ENCODE assay signal across 1 cellular context in the genomic region with DNA sequence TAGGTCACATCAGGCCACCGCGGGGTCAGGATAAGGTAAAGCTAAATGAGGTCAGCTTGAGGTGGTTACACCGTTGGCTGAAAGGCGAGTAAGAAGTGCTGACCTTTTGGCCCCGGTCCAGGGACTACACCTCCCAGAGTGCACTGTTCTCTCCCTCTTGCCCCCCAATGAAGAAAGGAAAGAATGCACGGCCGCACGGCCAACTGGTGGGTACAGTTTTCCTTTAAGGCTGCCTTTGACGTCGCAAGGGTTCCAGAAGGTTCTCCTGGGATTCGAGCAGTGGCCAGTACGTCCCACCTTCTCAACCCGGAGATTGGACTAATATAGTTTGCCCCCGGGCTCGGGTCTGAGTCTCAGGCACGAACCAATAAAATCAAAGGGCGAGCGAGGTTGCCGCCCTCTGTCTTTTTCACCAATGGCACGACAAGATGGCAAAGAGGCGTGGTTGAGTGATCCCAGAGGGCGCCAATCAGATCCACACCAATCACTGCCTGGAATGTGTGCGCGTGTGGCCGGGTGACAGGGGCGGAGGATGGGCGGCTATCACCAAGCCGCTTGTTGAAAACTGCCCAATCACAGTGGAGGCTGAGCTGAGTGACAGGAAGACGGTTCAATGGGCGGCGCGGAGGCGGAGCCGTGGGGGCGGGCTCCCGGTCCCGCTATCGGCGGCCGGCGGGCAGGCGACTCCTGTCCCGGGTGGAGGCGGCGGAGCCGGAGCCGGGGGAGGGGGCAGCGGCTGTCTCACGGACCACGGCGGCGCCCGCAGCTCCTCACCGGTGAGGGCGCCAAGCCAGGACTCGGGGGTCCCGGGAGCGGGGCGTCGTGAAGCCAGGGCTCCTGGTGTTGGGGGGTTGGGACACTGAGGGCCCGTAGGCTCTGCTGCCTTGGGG.
TF ChIP-seq lines count a peak whose summit lies in the region.

A gene (plus strand): TSS at position 690 of the 890 bp plus-strand sequence. CDS start 886 bp downstream, outside the sequence.

TF ChIP-seq in HepG2, 621 proteins besides CTCF, POLR2A, EP300 and RAD21 (continued from another document and continues in another):
- TF ChIP-seq RARA (CRISPR knock-in tag; IDR thresholded peaks at IDR 0.05) (peak; percentile 29; the same call in 1 of the 2 replicates), ZNF484 (CRISPR knock-in tag; IDR thresholded peaks at IDR 0.05; ENCODE audit: borderline replicate concordance, low read depth) (no peak), HDAC6 (IDR thresholded peaks at IDR 0.05; ENCODE audit: low read depth, low read length) (no peak), SAP130 (CRISPR knock-in tag; IDR thresholded peaks at IDR 0.05; ENCODE audit: low read depth) (peak; percentile 83), NFKBIZ (CRISPR knock-in tag; IDR thresholded peaks at IDR 0.05) (no peak), ZFY (CRISPR knock-in tag; IDR thresholded peaks at IDR 0.05) (no peak), ZBTB20 (CRISPR knock-in tag; IDR thresholded peaks at IDR 0.05; ENCODE audit: borderline replicate concordance, low read depth) (no peak), MXI1 (IDR thresholded peaks at IDR 0.05; ENCODE audit: borderline replicate concordance, low read depth, low read length) (peak; percentile 78; the same call in 2 of the 3 replicates), HOXD1 (CRISPR knock-in tag; IDR thresholded peaks at IDR 0.05) (peak; percentile 54; the same call in 1 of the 2 replicates), SP2 (CRISPR knock-in tag; IDR thresholded peaks at IDR 0.05) (peak; percentile 98), ZNF329 (CRISPR knock-in tag; IDR thresholded peaks at IDR 0.05; ENCODE audit: low read depth) (no peak), NR2F2 (IDR thresholded peaks at IDR 0.05; ENCODE audit: borderline replicate concordance, low read depth) (no peak; the same call in 1 of the 2 replicates), HNRNPUL1 (IDR thresholded peaks at IDR 0.05; ENCODE audit: low read depth, low read length) (no peak), ZNF678 (CRISPR knock-in tag; IDR thresholded peaks at IDR 0.05) (no peak), U2AF2 (IDR thresholded peaks at IDR 0.05; ENCODE audit: low read depth, low read length) (no peak), ZNF746 (CRISPR knock-in tag; IDR thresholded peaks at IDR 0.05) (no peak), TBP (CRISPR knock-in tag; IDR thresholded peaks at IDR 0.05) (no peak), ZNF143 (CRISPR knock-in tag; IDR thresholded peaks at IDR 0.05) (peak; percentile 84), NFYB (CRISPR knock-in tag; IDR thresholded peaks at IDR 0.05) (peak; percentile 95), PHF20 (CRISPR knock-in tag; IDR thresholded peaks at IDR 0.05) (no peak), ZFYVE20 (CRISPR knock-in tag; IDR thresholded peaks at IDR 0.05; ENCODE audit: borderline replicate concordance, low read depth) (no peak), TOE1 (CRISPR knock-in tag; IDR thresholded peaks at IDR 0.05) (no peak), ZNF816 (CRISPR knock-in tag; IDR thresholded peaks at IDR 0.05; ENCODE audit: borderline replicate concordance) (no peak), ATF7-NPFF (CRISPR knock-in tag; IDR thresholded peaks at IDR 0.05; ENCODE audit: low read depth) (no peak; the same call in 1 of the 2 replicates), BORCS8-MEF2B (CRISPR knock-in tag; IDR thresholded peaks at IDR 0.05) (peak; percentile 57), RXRA (CRISPR knock-in tag; IDR thresholded peaks at IDR 0.05) (0 out of 2 replicates have a peak, but pooled peaks have one; percentile 47), ZNF510 (CRISPR knock-in tag; IDR thresholded peaks at IDR 0.05; ENCODE audit: low read depth) (no peak), ZKSCAN5 (CRISPR knock-in tag; IDR thresholded peaks at IDR 0.05) (no peak), SMAD3 (CRISPR knock-in tag; IDR thresholded peaks at IDR 0.05) (no peak), ZNF605 (CRISPR knock-in tag; IDR thresholded peaks at IDR 0.05) (no peak), MEIS2 (CRISPR knock-in tag; IDR thresholded peaks at IDR 0.05) (0 out of 2 replicates have a peak, but pooled peaks have one; percentile 41), ATF1 (CRISPR knock-in tag; IDR thresholded peaks at IDR 0.05) (peak; percentile 74), YEATS4 (CRISPR knock-in tag; IDR thresholded peaks at IDR 0.05; ENCODE audit: borderline replicate concordance) (peak; percentile 39; the same call in 1 of the 2 replicates), ZNF530 (CRISPR knock-in tag; IDR thresholded peaks at IDR 0.05; ENCODE audit: low read depth) (no peak)
- TF ChIP-seq, protein P1, sequence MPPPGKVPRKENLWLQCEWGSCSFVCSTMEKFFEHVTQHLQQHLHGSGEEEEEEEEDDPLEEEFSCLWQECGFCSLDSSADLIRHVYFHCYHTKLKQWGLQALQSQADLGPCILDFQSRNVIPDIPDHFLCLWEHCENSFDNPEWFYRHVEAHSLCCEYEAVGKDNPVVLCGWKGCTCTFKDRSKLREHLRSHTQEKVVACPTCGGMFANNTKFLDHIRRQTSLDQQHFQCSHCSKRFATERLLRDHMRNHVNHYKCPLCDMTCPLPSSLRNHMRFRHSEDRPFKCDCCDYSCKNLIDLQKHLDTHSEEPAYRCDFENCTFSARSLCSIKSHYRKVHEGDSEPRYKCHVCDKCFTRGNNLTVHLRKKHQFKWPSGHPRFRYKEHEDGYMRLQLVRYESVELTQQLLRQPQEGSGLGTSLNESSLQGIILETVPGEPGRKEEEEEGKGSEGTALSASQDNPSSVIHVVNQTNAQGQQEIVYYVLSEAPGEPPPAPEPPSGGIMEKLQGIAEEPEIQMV (CRISPR knock-in tag; IDR thresholded peaks at IDR 0.05; ENCODE audit: low read depth), result no peak
- TF ChIP-seq, protein P2, sequence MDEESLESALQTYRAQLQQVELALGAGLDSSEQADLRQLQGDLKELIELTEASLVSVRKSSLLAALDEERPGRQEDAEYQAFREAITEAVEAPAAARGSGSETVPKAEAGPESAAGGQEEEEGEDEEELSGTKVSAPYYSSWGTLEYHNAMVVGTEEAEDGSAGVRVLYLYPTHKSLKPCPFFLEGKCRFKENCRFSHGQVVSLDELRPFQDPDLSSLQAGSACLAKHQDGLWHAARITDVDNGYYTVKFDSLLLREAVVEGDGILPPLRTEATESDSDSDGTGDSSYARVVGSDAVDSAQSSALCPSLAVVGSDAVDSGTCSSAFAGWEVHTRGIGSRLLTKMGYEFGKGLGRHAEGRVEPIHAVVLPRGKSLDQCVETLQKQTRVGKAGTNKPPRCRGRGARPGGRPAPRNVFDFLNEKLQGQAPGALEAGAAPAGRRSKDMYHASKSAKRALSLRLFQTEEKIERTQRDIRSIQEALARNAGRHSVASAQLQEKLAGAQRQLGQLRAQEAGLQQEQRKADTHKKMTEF (CRISPR knock-in tag; IDR thresholded peaks at IDR 0.05), result peak; percentile 36; the same call in 1 of the 2 replicates
- TF ChIP-seq, protein P3, sequence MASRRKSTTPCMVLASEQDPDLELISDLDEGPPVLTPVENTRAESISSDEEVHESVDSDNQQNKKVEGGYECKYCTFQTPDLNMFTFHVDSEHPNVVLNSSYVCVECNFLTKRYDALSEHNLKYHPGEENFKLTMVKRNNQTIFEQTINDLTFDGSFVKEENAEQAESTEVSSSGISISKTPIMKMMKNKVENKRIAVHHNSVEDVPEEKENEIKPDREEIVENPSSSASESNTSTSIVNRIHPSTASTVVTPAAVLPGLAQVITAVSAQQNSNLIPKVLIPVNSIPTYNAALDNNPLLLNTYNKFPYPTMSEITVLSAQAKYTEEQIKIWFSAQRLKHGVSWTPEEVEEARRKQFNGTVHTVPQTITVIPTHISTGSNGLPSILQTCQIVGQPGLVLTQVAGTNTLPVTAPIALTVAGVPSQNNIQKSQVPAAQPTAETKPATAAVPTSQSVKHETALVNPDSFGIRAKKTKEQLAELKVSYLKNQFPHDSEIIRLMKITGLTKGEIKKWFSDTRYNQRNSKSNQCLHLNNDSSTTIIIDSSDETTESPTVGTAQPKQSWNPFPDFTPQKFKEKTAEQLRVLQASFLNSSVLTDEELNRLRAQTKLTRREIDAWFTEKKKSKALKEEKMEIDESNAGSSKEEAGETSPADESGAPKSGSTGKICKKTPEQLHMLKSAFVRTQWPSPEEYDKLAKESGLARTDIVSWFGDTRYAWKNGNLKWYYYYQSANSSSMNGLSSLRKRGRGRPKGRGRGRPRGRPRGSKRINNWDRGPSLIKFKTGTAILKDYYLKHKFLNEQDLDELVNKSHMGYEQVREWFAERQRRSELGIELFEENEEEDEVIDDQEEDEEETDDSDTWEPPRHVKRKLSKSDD (CRISPR knock-in tag; IDR thresholded peaks at IDR 0.05; ENCODE audit: low read depth), result no peak
- TF ChIP-seq, protein P4, sequence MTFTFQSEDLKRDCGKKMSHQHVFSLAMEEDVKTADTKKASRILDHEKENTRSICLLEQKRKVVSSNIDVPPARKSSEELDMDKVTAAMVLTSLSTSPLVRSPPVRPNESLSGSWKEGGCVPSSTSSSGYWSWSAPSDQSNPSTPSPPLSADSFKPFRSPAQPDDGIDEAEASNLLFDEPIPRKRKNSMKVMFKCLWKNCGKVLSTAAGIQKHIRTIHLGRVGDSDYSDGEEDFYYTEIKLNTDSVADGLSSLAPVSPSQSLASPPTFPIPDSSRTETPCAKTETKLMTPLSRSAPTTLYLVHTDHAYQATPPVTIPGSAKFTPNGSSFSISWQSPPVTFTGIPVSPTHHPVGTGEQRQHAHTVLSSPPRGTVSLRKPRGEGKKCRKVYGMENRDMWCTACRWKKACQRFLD (CRISPR knock-in tag; IDR thresholded peaks at IDR 0.05; ENCODE audit: borderline replicate concordance), result no peak
- TF ChIP-seq, protein P5, sequence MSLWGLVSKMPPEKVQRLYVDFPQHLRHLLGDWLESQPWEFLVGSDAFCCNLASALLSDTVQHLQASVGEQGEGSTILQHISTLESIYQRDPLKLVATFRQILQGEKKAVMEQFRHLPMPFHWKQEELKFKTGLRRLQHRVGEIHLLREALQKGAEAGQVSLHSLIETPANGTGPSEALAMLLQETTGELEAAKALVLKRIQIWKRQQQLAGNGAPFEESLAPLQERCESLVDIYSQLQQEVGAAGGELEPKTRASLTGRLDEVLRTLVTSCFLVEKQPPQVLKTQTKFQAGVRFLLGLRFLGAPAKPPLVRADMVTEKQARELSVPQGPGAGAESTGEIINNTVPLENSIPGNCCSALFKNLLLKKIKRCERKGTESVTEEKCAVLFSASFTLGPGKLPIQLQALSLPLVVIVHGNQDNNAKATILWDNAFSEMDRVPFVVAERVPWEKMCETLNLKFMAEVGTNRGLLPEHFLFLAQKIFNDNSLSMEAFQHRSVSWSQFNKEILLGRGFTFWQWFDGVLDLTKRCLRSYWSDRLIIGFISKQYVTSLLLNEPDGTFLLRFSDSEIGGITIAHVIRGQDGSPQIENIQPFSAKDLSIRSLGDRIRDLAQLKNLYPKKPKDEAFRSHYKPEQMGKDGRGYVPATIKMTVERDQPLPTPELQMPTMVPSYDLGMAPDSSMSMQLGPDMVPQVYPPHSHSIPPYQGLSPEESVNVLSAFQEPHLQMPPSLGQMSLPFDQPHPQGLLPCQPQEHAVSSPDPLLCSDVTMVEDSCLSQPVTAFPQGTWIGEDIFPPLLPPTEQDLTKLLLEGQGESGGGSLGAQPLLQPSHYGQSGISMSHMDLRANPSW (CRISPR knock-in tag; IDR thresholded peaks at IDR 0.05; ENCODE audit: borderline replicate concordance), result no peak
- TF ChIP-seq, protein P6, sequence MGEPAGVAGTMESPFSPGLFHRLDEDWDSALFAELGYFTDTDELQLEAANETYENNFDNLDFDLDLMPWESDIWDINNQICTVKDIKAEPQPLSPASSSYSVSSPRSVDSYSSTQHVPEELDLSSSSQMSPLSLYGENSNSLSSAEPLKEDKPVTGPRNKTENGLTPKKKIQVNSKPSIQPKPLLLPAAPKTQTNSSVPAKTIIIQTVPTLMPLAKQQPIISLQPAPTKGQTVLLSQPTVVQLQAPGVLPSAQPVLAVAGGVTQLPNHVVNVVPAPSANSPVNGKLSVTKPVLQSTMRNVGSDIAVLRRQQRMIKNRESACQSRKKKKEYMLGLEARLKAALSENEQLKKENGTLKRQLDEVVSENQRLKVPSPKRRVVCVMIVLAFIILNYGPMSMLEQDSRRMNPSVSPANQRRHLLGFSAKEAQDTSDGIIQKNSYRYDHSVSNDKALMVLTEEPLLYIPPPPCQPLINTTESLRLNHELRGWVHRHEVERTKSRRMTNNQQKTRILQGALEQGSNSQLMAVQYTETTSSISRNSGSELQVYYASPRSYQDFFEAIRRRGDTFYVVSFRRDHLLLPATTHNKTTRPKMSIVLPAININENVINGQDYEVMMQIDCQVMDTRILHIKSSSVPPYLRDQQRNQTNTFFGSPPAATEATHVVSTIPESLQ (CRISPR knock-in tag; conservative IDR thresholded peaks at IDR 0.05), result no peak
- TF ChIP-seq, protein P7, sequence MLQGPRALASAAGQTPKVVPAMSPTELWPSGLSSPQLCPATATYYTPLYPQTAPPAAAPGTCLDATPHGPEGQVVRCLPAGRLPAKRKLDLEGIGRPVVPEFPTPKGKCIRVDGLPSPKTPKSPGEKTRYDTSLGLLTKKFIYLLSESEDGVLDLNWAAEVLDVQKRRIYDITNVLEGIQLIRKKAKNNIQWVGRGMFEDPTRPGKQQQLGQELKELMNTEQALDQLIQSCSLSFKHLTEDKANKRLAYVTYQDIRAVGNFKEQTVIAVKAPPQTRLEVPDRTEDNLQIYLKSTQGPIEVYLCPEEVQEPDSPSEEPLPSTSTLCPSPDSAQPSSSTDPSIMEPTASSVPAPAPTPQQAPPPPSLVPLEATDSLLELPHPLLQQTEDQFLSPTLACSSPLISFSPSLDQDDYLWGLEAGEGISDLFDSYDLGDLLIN (CRISPR knock-in tag; IDR thresholded peaks at IDR 0.05; ENCODE audit: borderline replicate concordance), result no peak
- TF ChIP-seq, protein P8, sequence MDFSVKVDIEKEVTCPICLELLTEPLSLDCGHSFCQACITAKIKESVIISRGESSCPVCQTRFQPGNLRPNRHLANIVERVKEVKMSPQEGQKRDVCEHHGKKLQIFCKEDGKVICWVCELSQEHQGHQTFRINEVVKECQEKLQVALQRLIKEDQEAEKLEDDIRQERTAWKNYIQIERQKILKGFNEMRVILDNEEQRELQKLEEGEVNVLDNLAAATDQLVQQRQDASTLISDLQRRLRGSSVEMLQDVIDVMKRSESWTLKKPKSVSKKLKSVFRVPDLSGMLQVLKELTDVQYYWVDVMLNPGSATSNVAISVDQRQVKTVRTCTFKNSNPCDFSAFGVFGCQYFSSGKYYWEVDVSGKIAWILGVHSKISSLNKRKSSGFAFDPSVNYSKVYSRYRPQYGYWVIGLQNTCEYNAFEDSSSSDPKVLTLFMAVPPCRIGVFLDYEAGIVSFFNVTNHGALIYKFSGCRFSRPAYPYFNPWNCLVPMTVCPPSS (IDR thresholded peaks at IDR 0.05), result no peak
- TF ChIP-seq, protein P9, sequence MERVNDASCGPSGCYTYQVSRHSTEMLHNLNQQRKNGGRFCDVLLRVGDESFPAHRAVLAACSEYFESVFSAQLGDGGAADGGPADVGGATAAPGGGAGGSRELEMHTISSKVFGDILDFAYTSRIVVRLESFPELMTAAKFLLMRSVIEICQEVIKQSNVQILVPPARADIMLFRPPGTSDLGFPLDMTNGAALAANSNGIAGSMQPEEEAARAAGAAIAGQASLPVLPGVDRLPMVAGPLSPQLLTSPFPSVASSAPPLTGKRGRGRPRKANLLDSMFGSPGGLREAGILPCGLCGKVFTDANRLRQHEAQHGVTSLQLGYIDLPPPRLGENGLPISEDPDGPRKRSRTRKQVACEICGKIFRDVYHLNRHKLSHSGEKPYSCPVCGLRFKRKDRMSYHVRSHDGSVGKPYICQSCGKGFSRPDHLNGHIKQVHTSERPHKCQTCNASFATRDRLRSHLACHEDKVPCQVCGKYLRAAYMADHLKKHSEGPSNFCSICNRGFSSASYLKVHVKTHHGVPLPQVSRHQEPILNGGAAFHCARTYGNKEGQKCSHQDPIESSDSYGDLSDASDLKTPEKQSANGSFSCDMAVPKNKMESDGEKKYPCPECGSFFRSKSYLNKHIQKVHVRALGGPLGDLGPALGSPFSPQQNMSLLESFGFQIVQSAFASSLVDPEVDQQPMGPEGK (CRISPR knock-in tag; IDR thresholded peaks at IDR 0.05), result peak; percentile 93
